19 cellular contexts compared by ENCODE assay signal in genomic region chr22:22032099-22032905, GRCh38.
"Had no signal": no experiment of that assay in that cellular context is flagged by ENCODE, and none has a peak within 500 bp of the region (broad histone marks: within the 10 kb centered on the region; RNA-seq: fewer than 3 reads in every experiment).

No MANE protein-coding gene starts in this region.

- H3K27me3 Mint-ChIP-seq: activated CD4-positive, alpha-beta T cell treated with anti-CD3 and anti-CD28 coated beads for 36 hours; activated naive CD4-positive, alpha-beta T cell treated with anti-CD3 and anti-CD28 coated beads, Interleukin-2, amount 50 U/mL, for 24 hours had no signal

- H3K27me3 ChIP-seq: body of pancreas, transverse colon had no signal

- H3K36me3 Mint-ChIP-seq: activated naive CD4-positive, alpha-beta T cell treated with anti-CD3 and anti-CD28 coated beads, Interleukin-2, amount 50 U/mL, for 24 hours; naive thymus-derived CD4-positive, alpha-beta T cell; stimulated activated effector memory CD8-positive, alpha-beta T cell treated with anti-CD3 and anti-CD28 coated beads, Interleukin-12 subunit alpha, Interleukin-12 subunit beta, amount 100 ng/mL, for 72 hours had no signal

- H3K79me2 ChIP-seq: hepatocyte had no signal

- H3K9me3 ChIP-seq: transverse colon had no signal

- H2AFZ ChIP-seq: hepatocyte had no signal

- H3K36me3 ChIP-seq: transverse colon had no signal

- FAIRE-seq: colon had no signal

- H3K9me3 Mint-ChIP-seq: activated CD4-positive, alpha-beta memory T cell treated with anti-CD3 and anti-CD28 coated beads, Interleukin-2, amount 10 ng/mL, durations not matched to agents 7 days and 5 days; activated naive CD4-positive, alpha-beta T cell treated with anti-CD3 and anti-CD28 coated beads, Interleukin-2, amount 50 U/mL, for 24 hours; naive thymus-derived CD4-positive, alpha-beta T cell; stimulated activated effector memory CD8-positive, alpha-beta T cell treated with anti-CD3 and anti-CD28 coated beads, Interleukin-12 subunit alpha, Interleukin-12 subunit beta, amount 100 ng/mL, for 72 hours had no signal

- H3K27ac Mint-ChIP-seq: activated CD4-positive, alpha-beta memory T cell treated with anti-CD3 and anti-CD28 coated beads, Interleukin-2, amount 10 ng/mL, durations not matched to agents 7 days and 5 days; activated CD4-positive, alpha-beta T cell treated with anti-CD3 and anti-CD28 coated beads for 36 hours; activated naive CD4-positive, alpha-beta T cell treated with anti-CD3 and anti-CD28 coated beads, Interleukin-2, amount 50 U/mL, for 24 hours; naive thymus-derived CD4-positive, alpha-beta T cell; stimulated activated effector memory CD8-positive, alpha-beta T cell treated with anti-CD3 and anti-CD28 coated beads, Interleukin-12 subunit alpha, Interleukin-12 subunit beta, amount 100 ng/mL, for 72 hours had no signal

- DNase-seq: activated CD4-positive, alpha-beta memory T cell treated with anti-CD3 and anti-CD28 coated beads, Interleukin-2, amount 10 ng/mL, durations not matched to agents 7 days and 5 days; activated CD4-positive, alpha-beta T cell treated with anti-CD3 and anti-CD28 coated beads for 36 hours; activated CD8-positive, alpha-beta memory T cell treated with anti-CD3 and anti-CD28 coated beads, Interleukin-2, amount 50 U/mL, for 4 hours; activated effector memory CD4-positive, alpha-beta T cell treated with anti-CD3 and anti-CD28 coated beads, Interleukin-2, amount 50 U/mL, for 16 hours; activated T-cell treated with anti-CD3 and anti-CD28 coated beads, Interleukin-2, amount 50 U/mL, for 48 hours; amniotic stem cell; body of pancreas; caudate nucleus; erythroblast; islet precursor cell; naive thymus-derived CD4-positive, alpha-beta T cell; nucleus accumbens; substantia nigra; transverse colon had no signal

- H3K4me1 ChIP-seq: body of pancreas, transverse colon had no signal

- H3K4me3 ChIP-seq: body of pancreas, hepatocyte, transverse colon had no signal

- H3K4me2 ChIP-seq: hepatocyte had no signal

- H3K4me3 Mint-ChIP-seq: activated CD4-positive, alpha-beta memory T cell treated with anti-CD3 and anti-CD28 coated beads, Interleukin-2, amount 10 ng/mL, durations not matched to agents 7 days and 5 days; activated CD4-positive, alpha-beta T cell treated with anti-CD3 and anti-CD28 coated beads for 36 hours; activated naive CD4-positive, alpha-beta T cell treated with anti-CD3 and anti-CD28 coated beads, Interleukin-2, amount 50 U/mL, for 24 hours; naive thymus-derived CD4-positive, alpha-beta T cell; stimulated activated effector memory CD8-positive, alpha-beta T cell treated with anti-CD3 and anti-CD28 coated beads, Interleukin-12 subunit alpha, Interleukin-12 subunit beta, amount 100 ng/mL, for 72 hours had no signal

- ATAC-seq: activated CD4-positive, alpha-beta T cell treated with anti-CD3 and anti-CD28 coated beads for 36 hours; body of pancreas; naive thymus-derived CD4-positive, alpha-beta T cell; stimulated activated effector memory CD8-positive, alpha-beta T cell treated with anti-CD3 and anti-CD28 coated beads, Interleukin-12 subunit alpha, Interleukin-12 subunit beta, amount 100 ng/mL, for 72 hours had no signal

- H3K4me1 Mint-ChIP-seq: activated CD4-positive, alpha-beta memory T cell treated with anti-CD3 and anti-CD28 coated beads, Interleukin-2, amount 10 ng/mL, durations not matched to agents 7 days and 5 days; activated CD4-positive, alpha-beta T cell treated with anti-CD3 and anti-CD28 coated beads for 36 hours; activated naive CD4-positive, alpha-beta T cell treated with anti-CD3 and anti-CD28 coated beads, Interleukin-2, amount 50 U/mL, for 24 hours; naive thymus-derived CD4-positive, alpha-beta T cell; stimulated activated effector memory CD8-positive, alpha-beta T cell treated with anti-CD3 and anti-CD28 coated beads, Interleukin-12 subunit alpha, Interleukin-12 subunit beta, amount 100 ng/mL, for 72 hours had no signal

- H3K27ac ChIP-seq: body of pancreas, hepatocyte, transverse colon, VCaP had no signal
